In the genomic region with DNA sequence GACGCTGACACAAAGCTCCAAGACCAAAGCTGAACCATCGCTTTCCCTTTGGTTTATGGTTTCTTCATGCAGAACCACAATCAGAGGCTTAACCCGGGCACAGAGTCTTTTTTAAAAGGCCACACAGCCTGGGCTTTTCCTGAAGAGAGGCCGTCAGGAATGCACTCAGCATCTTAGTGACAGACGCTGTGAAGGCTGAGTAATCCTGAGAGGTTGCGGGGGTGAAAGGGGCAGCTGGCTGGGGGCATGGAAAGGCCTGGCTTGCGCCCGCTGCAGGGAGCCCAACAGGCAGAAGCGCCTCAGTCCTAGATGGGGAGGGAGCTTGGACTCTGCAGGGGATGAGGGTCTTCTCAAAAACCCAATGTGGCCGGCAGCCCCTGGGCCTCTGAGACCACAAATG, we compare ENCODE assay signal across 1 cellular context.
A peak's percentile ranks its signal among the peaks of the same experiment; 100 is the strongest.
TF ChIP-seq lines count a peak whose summit lies in the region.

No MANE protein-coding gene starts in this region.

TF ChIP-seq in GM12878, 131 proteins besides CTCF, POLR2A, EP300 and RAD21:
- TF ChIP-seq ASH2L (IDR thresholded peaks at IDR 0.05; ENCODE audit: borderline replicate concordance, low read depth) (no peak), RUNX3 (IDR thresholded peaks at IDR 0.05; ENCODE audit: low read length) (peak; percentile 40; the same call in 1 of the 2 replicates), NR2F1 (conservative IDR thresholded peaks at IDR 0.05) (peak; percentile 90), TCF12 (IDR thresholded peaks at IDR 0.05; ENCODE audit: low read depth, low read length) (peak; percentile 48; the same call in 1 of the 2 replicates), IKZF2 (IDR thresholded peaks at IDR 0.05) (peak in 1 of 2 experiments; percentile 24; a peak in 1 of 4 replicates), PAX5 (IDR thresholded peaks at IDR 0.05; ENCODE audit: borderline replicate concordance, low read depth, low read length) (0 out of 2 replicates have a peak, but pooled peaks have one; percentile 21), IKZF1 (conservative IDR thresholded peaks at IDR 0.05) (peak; percentile 53), JUNB (IDR thresholded peaks at IDR 0.05) (peak; percentile 52), FOXM1 (IDR thresholded peaks at IDR 0.05; ENCODE audit: low read depth, low read length) (no peak), EED (IDR thresholded peaks at IDR 0.05; ENCODE audit: low read depth) (peak; percentile 77), ZNF24 (IDR thresholded peaks at IDR 0.05) (no peak)
- TF ChIP-seq, protein P1, sequence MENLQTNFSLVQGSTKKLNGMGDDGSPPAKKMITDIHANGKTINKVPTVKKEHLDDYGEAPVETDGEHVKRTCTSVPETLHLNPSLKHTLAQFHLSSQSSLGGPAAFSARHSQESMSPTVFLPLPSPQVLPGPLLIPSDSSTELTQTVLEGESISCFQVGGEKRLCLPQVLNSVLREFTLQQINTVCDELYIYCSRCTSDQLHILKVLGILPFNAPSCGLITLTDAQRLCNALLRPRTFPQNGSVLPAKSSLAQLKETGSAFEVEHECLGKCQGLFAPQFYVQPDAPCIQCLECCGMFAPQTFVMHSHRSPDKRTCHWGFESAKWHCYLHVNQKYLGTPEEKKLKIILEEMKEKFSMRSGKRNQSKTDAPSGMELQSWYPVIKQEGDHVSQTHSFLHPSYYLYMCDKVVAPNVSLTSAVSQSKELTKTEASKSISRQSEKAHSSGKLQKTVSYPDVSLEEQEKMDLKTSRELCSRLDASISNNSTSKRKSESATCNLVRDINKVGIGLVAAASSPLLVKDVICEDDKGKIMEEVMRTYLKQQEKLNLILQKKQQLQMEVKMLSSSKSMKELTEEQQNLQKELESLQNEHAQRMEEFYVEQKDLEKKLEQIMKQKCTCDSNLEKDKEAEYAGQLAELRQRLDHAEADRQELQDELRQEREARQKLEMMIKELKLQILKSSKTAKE (IDR thresholded peaks at IDR 0.05; ENCODE audit: low read depth, poor library complexity, severe bottlenecking), result peak; percentile 27
